In genomic region chr3:24579008-24579407, GRCh38 we compare ENCODE assay signal across 18 cellular contexts.
DNase-seq lines count a peak whose midpoint lies in the region; ATAC-seq, FAIRE-seq and TF ChIP-seq lines count a peak whose summit lies in the region.
"Had no signal": no experiment of that assay in that cellular context is flagged by ENCODE, and none has a peak within 500 bp of the region (broad histone marks: within the 10 kb centered on the region; RNA-seq: fewer than 3 reads in every experiment).

No MANE protein-coding gene starts in this region.

- H3K9me3 ChIP-seq in HUES64 (ENCODE audit: insufficient read depth, low read depth, low read length) = no peaks in the 10 kb centered on the region
- no peaks in the 10 kb centered on the region for H3K9me3 ChIP-seq in K562 (replicated peaks; ENCODE audit: control insufficient read depth, insufficient read depth, low read depth, low read length)
- no peaks in the 10 kb centered on the region for H3K9me3 ChIP-seq in iPS-20b (ENCODE audit: insufficient read depth, low read depth, low read length)
- no peaks in the 10 kb centered on the region for H3K9me3 ChIP-seq in right atrium auricular region
- no peaks in the 10 kb centered on the region for H3K9me3 ChIP-seq in ascending aorta

- H3K27ac ChIP-seq in HUES64 (ENCODE audit: low read depth, low read length) = no peak overlapping the region
- peak overlapping the region; percentile 48; the same call in 2 of the 3 replicates for H3K27ac ChIP-seq in K562 (ENCODE audit: extremely low read depth, low read depth, low read length)
- no peak overlapping the region for H3K27ac ChIP-seq in iPS-20b (ENCODE audit: low read length)
- H3K27ac ChIP-seq in right atrium auricular region = no peak overlapping the region
- no peak overlapping the region for H3K27ac ChIP-seq in ascending aorta
- H3K27ac ChIP-seq: PC-9 had no signal

- CTCF ChIA-PET in K562 (lab: Yijun Ruan, JAX; ENCODE audit: low intra/inter-chr PET ratio) = no interaction called here

- TF ChIP-seq CTCF in K562 (IDR thresholded peaks at IDR 0.05 in 2 of 3, conservative IDR thresholded peaks at IDR 0.05 in 1 of 3; ENCODE audit: insufficient read depth in 2 of 3, low read depth in 1 of 3, low read length in 3 of 3) = no peak
- TF ChIP-seq CTCF in right atrium auricular region (IDR thresholded peaks at IDR 0.05) = no peak
- TF ChIP-seq CTCF in ascending aorta (IDR thresholded peaks at IDR 0.05) = no peak

- peaks cover 14% of the 10 kb centered on the region for H3K4me1 ChIP-seq in HUES64 (ENCODE audit: insufficient read depth, low read length)
- peaks cover 6 to 7% of the 10 kb centered on the region in 2 experiments; a peak in 4 of 5 replicates for H3K4me1 ChIP-seq in K562 (replicated peaks in 1 of 2; ENCODE audit: control insufficient read depth in 2 of 2, insufficient read depth in 2 of 2, low read length in 2 of 2)
- peaks cover 4% of the 10 kb centered on the region; the same call in 1 of the 2 replicates for H3K4me1 ChIP-seq in iPS-20b (ENCODE audit: insufficient read depth, low read length)
- H3K4me1 ChIP-seq in right atrium auricular region = no peaks in the 10 kb centered on the region
- no peaks in the 10 kb centered on the region for H3K4me1 ChIP-seq in ascending aorta

- TF ChIP-seq POLR2A in K562 (conservative IDR thresholded peaks at IDR 0.05) = no peak

- ATAC-seq in K562 (peak; percentile 65), GM18519 (IDR thresholded peaks at IDR 0.05; ENCODE audit: low FRiP score, unreplicated experiment) (no peak), Right ventricle myocardium inferior (no peak)

- H4K20me1 ChIP-seq in K562 (replicated peaks; ENCODE audit: control insufficient read depth, insufficient read depth, low read length) = no peaks in the 10 kb centered on the region

- peak overlapping the region; percentile 60 for H3K4me2 ChIP-seq in K562 (ENCODE audit: insufficient read depth, low read length)
- H3K4me2 ChIP-seq: PC-9 had no signal

- H3K79me2 ChIP-seq in K562 (ENCODE audit: control insufficient read depth, insufficient read depth, low read length) = no peaks in the 10 kb centered on the region

- H3K9me1 ChIP-seq in K562 (ENCODE audit: control insufficient read depth, insufficient read depth, low read length) = no peaks in the 10 kb centered on the region

- TF ChIP-seq EP300 in K562 (IDR thresholded peaks at IDR 0.05; ENCODE audit: low read length) = no peak

- WGBS in HUES64 = 86% methylated on average over 3 of the region's 3 CpGs
- WGBS in K562 (ENCODE audit: insufficient coverage, low coverage, missing lambda C conversion rate) = 20% methylated on average over 3 of the region's 3 CpGs

- no peak for FAIRE-seq in K562 (lab: Jason Lieb, UNC)
- FAIRE-seq: HTR-8/SVneo had no signal

- no peak for TF ChIP-seq RAD21 in K562 (CRISPR knock-in tag; conservative IDR thresholded peaks at IDR 0.05 in 1 of 2, IDR thresholded peaks at IDR 0.05 in 1 of 2)

- H3K36me3 ChIP-seq in HUES64 (ENCODE audit: insufficient read depth, low read length) (no peaks in the 10 kb centered on the region), K562 (ENCODE audit: control insufficient read depth, insufficient read depth, low read length) (no peaks in the 10 kb centered on the region), iPS-20b (ENCODE audit: insufficient read depth, low read depth, low read length) (no peaks in the 10 kb centered on the region), right atrium auricular region (no peaks in the 10 kb centered on the region), ascending aorta (no peaks in the 10 kb centered on the region)

- peak in 3 of 4 experiments; percentile 20 to 33 (median 28) for DNase-seq in K562 (ENCODE audit: extremely low read depth in 1 of 4, low spot score in 3 of 4)
- DNase-seq in retina = peak; percentile 22
- DNase-seq in right atrium auricular region (ENCODE audit: low spot score) = no peak
- DNase-seq in Right ventricle myocardium inferior (ENCODE audit: missing footprints) = no peak
- no peak for DNase-seq in ascending aorta (ENCODE audit: low spot score in 2 of 2)
- DNase-seq: ACHN; CD8-positive, alpha-beta memory T cell; NCI-H1048; NCI-H146; NCI-H2107; NCI-H226; NCI-H526; NK-92 treated with Interleukin-12 subunit alpha and Interleukin-12 subunit beta, amount 100 ng/mL, for 24 hours; PC-9 had no signal

- BruUV-seq in K562 (replicated peaks; lab: Mats Ljungman, UMichigan) = no TSS peak

- POLR2A ChIA-PET in K562 (lab: Yijun Ruan, JAX) = no interaction called here

- in situ Hi-C loops in K562 (cut with MboI) = no loop called here

- H3K27me3 ChIP-seq in HUES64 (ENCODE audit: insufficient read depth, low read length) (no peaks in the 10 kb centered on the region), K562 (ENCODE audit: control insufficient read depth in 2 of 2, insufficient read depth in 2 of 2, low read length in 2 of 2) (no peaks in the 10 kb centered on the region), iPS-20b (ENCODE audit: insufficient read depth, low read length) (no peaks in the 10 kb centered on the region), right atrium auricular region (no peaks in the 10 kb centered on the region), ascending aorta (no peaks in the 10 kb centered on the region)

- intact Hi-C loops in K562 (cut with micrococcal nuclease) (loop anchor here (5.0 kb wide), 1 partner anchor 227 kb away; no protein-coding TSS in a partner anchor), Right ventricle myocardium inferior (cut with DNase I) (no loop called here), ascending aorta (cut with DNase I) (no loop called here)

- H3K9ac ChIP-seq in HUES64 (ENCODE audit: low read depth, low read length) (peak overlapping the region; percentile 4; the same call in 1 of the 2 replicates), K562 (ENCODE audit: insufficient read depth in 1 of 2, low read depth in 2 of 2, low read length in 2 of 2) (peak overlapping the region; percentile 43 to 87; a peak in 3 of 4 replicates), iPS-20b (ENCODE audit: low read depth, low read length) (peak overlapping the region; percentile 15; the same call in 1 of the 2 replicates)

- peak overlapping the region; percentile 90 for H2AFZ ChIP-seq in K562 (ENCODE audit: low read depth, low read length)
- H2AFZ ChIP-seq: PC-9 had no signal

- H3K4me3 ChIP-seq in HUES64 (ENCODE audit: low read length) (no peak overlapping the region), K562 (no peak overlapping the region), iPS-20b (ENCODE audit: low read length) (no peak overlapping the region), right atrium auricular region (no peak overlapping the region), ascending aorta (no peak overlapping the region)
- H3K4me3 ChIP-seq: PC-9 had no signal

TF ChIP-seq in K562, 482 proteins besides CTCF, POLR2A, EP300 and RAD21 (continues in another document):
- TF ChIP-seq SMARCE1 (IDR thresholded peaks at IDR 0.05) = 0 out of 2 replicates have a peak, but pooled peaks have one; percentile 10
- 0 out of 2 replicates have a peak, but pooled peaks have one; percentile 20 for TF ChIP-seq ZNF592 (IDR thresholded peaks at IDR 0.05)
- TF ChIP-seq ZNF197 (CRISPR knock-in tag; IDR thresholded peaks at IDR 0.05; ENCODE audit: low read depth) = no peak
- no peak for TF ChIP-seq CBFB (CRISPR knock-in tag; IDR thresholded peaks at IDR 0.05)
- no peak for TF ChIP-seq ZNF277 (CRISPR knock-in tag; IDR thresholded peaks at IDR 0.05; ENCODE audit: borderline replicate concordance)
- peak; percentile 63; the same call in 1 of the 2 replicates for TF ChIP-seq ZNF766 (CRISPR knock-in tag; conservative IDR thresholded peaks at IDR 0.05)

Comparison
In these comparisons a context has a peak if more than half of its experiments do, and no peak if none do; other contexts are left out.
1. H3K9ac ChIP-seq: peak in every context shown above with its lines; median percentile 65 in K562; 15 in iPS-20b; 4 in HUES64.
2. DNase-seq: peak in K562 (3 of 4) and retina (single experiment); none in right atrium auricular region (single experiment), Right ventricle myocardium inferior (single experiment) and ascending aorta (0 of 2).